18 cellular contexts compared by ENCODE assay signal in the genomic region with DNA sequence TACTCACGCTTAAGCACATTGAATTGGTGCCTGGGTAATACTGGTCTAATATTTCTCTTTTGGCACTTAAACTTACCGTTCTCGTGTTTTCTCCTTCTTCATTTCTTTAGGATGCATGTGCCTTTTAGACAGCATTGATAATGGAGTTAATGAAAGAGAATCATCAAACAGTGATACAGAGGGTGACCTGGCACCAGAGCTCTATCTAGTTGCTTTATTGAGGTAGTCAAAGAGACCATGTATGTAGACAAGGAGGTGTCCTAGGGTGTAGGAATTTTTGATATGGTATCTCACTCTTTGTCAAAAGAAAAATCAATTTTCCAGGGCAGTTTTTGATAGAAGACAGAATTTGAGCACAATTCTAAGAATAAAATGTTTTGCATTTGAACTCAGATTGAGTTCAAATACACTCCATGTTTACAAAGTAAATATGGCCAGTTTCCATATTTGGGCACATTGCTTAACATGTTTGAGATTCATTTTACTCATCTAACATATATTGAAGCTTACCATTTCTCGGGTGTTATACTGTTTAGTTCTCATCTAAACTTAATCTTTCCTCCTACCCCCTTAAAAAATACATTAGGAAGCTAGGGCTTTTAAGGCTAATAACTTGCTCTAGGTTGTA.
DNase-seq lines count a peak whose midpoint lies in the region; ATAC-seq, FAIRE-seq and TF ChIP-seq lines count a peak whose summit lies in the region.
"Had no signal": no experiment of that assay in that cellular context is flagged by ENCODE, and none has a peak within 500 bp of the region (broad histone marks: within the 10 kb centered on the region; RNA-seq: fewer than 3 reads in every experiment).

No MANE protein-coding gene starts in this region.

- no peak for ATAC-seq in A549
- ATAC-seq in WTC11, result no peak
- ATAC-seq in left lobe of liver, result peak; percentile 75
- ATAC-seq: GM12878 had no signal

- peak overlapping the region; percentile 32 for H3K27ac Mint-ChIP-seq in WTC11
- H3K27ac Mint-ChIP-seq in nephron progenitor cell, result peak overlapping the region; percentile 41
- H3K27ac Mint-ChIP-seq: CD4-positive, alpha-beta T cell; HFFc6 had no signal

- H3K4me3 ChIP-seq in A549, result no peak overlapping the region
- H3K4me3 ChIP-seq: BLaER1 treated with 17β-estradiol and CSF1 and Interleukin-3, amounts not matched to agents 10 nM and 100 nM; GM12878 had no signal

- H3K4me2 ChIP-seq in A549, result peak overlapping the region; percentile 49; the same call in 2 of the 3 replicates
- H3K4me2 ChIP-seq: BLaER1 treated with 17β-estradiol and CSF1 and Interleukin-3, amounts not matched to agents 10 nM and 100 nM had no signal

- FAIRE-seq in A549 (lab: Jason Lieb, UNC), result no peak
- FAIRE-seq: GM12878, H1 had no signal

- TF ChIP-seq EP300 in A549 (IDR thresholded peaks at IDR 0.05), result no peak

- CTCF ChIA-PET in A549 (lab: Yijun Ruan, JAX) (interaction anchor here (1.1 kb wide), 1 partner anchor 15 kb away, joined by 3 read pairs; no protein-coding TSS in a partner anchor), WTC11 (lab: Charles Lee) (no interaction called here)

- TF ChIP-seq POLR2A in A549 (IDR thresholded peaks at IDR 0.05; ENCODE audit: low read length), result no peak

- POLR2A ChIA-PET in A549 (lab: Yijun Ruan, JAX) (no interaction called here), WTC11 (lab: Charles Lee) (no interaction called here)

- no peaks in the 10 kb centered on the region for H3K27me3 Mint-ChIP-seq in WTC11 (ENCODE audit: low read depth)
- H3K27me3 Mint-ChIP-seq in nephron progenitor cell (ENCODE audit: low read depth, poor library complexity), result no peaks in the 10 kb centered on the region

- intact Hi-C loops in posterior vena cava (cut with DNase I), result no loop called here

- DNase-seq in A549 (ENCODE audit: low read depth in 1 of 2, low spot score in 1 of 2) (no peak), WTC11 (ENCODE audit: low spot score) (no peak), left lobe of liver (ENCODE audit: low spot score) (no peak), nephron progenitor cell (no peak), DMS53 (lab: John Stamatoyannopoulos, UW) (no peak), NCI-H1417 (lab: John Stamatoyannopoulos, UW) (no peak), posterior vena cava (ENCODE audit: low spot score) (no peak)
- DNase-seq: AML-193; Calu3; CD4-positive, alpha-beta T cell; DMS 273 treated with DMSO at 0.1 percent for 48 hours; DMS79; HCEC 1CT; HFFc6 had no signal

- no peak overlapping the region for H3K27ac ChIP-seq in A549
- H3K27ac ChIP-seq: 22Rv1; BLaER1 treated with 17β-estradiol and CSF1 and Interleukin-3, amounts not matched to agents 10 nM and 100 nM had no signal

- peaks cover 12% of the 10 kb centered on the region; the same call in 2 of the 3 replicates for H3K4me1 ChIP-seq in A549

- TF ChIP-seq CTCF in A549 (IDR thresholded peaks at IDR 0.05), result no peak
- TF ChIP-seq CTCF in WTC11 (IDR thresholded peaks at IDR 0.05), result no peak
- TF ChIP-seq CTCF in nephron progenitor cell (IDR thresholded peaks at IDR 0.05), result no peak

- TF ChIP-seq RAD21 in A549 (conservative IDR thresholded peaks at IDR 0.05 in 1 of 2, IDR thresholded peaks at IDR 0.05 in 1 of 2), result no peak

- H3K9me3 Mint-ChIP-seq in WTC11, result no peaks in the 10 kb centered on the region
- H3K9me3 Mint-ChIP-seq in nephron progenitor cell, result no peaks in the 10 kb centered on the region
- H3K9me3 Mint-ChIP-seq: CD4-positive, alpha-beta T cell; HFFc6 had no signal

- H3K4me3 Mint-ChIP-seq in WTC11 (no peak overlapping the region), nephron progenitor cell (no peak overlapping the region)
- H3K4me3 Mint-ChIP-seq: CD4-positive, alpha-beta T cell; HFFc6 had no signal

- H3K36me3 Mint-ChIP-seq in WTC11, result peaks cover 5% of the 10 kb centered on the region; the same call in 1 of the 2 replicates
- H3K36me3 Mint-ChIP-seq in nephron progenitor cell (ENCODE audit: low read depth), result peaks cover 39% of the 10 kb centered on the region

- peaks cover 70% of the 10 kb centered on the region for H3K4me1 Mint-ChIP-seq in WTC11
- peaks cover 54% of the 10 kb centered on the region for H3K4me1 Mint-ChIP-seq in nephron progenitor cell

- 78% methylated on average over 4 of the region's 4 CpGs for WGBS in A549 (ENCODE audit: missing lambda C conversion rate)

- H3K9me3 ChIP-seq in A549, result no peaks in the 10 kb centered on the region
- H3K9me3 ChIP-seq: BLaER1 treated with 17β-estradiol and CSF1 and Interleukin-3, amounts not matched to agents 10 nM and 100 nM had no signal

TF ChIP-seq in A549, 52 proteins besides CTCF, POLR2A, EP300 and RAD21:
- TF ChIP-seq HEYL (CRISPR knock-in tag; IDR thresholded peaks at IDR 0.05) (no peak), EHMT2 (IDR thresholded peaks at IDR 0.05; ENCODE audit: low read depth) (no peak)

TF ChIP-seq in WTC11, 78 proteins besides CTCF, POLR2A, EP300 and RAD21:
- TF ChIP-seq, protein P1, sequence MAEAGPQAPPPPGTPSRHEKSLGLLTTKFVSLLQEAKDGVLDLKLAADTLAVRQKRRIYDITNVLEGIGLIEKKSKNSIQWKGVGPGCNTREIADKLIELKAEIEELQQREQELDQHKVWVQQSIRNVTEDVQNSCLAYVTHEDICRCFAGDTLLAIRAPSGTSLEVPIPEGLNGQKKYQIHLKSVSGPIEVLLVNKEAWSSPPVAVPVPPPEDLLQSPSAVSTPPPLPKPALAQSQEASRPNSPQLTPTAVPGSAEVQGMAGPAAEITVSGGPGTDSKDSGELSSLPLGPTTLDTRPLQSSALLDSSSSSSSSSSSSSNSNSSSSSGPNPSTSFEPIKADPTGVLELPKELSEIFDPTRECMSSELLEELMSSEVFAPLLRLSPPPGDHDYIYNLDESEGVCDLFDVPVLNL (CRISPR knock-in tag; IDR thresholded peaks at IDR 0.05; ENCODE audit: borderline replicate concordance, low read depth), result no peak
- no peak for TF ChIP-seq IRF2 (CRISPR knock-in tag; IDR thresholded peaks at IDR 0.05; ENCODE audit: borderline replicate concordance, low read depth)
- TF ChIP-seq GRHL2 (CRISPR knock-in tag; IDR thresholded peaks at IDR 0.05; ENCODE audit: insufficient replicate concordance, severe bottlenecking), result no peak
- no peak for TF ChIP-seq ZNF671 (CRISPR knock-in tag; IDR thresholded peaks at IDR 0.05)
- TF ChIP-seq ESRRA (CRISPR knock-in tag; IDR thresholded peaks at IDR 0.05; ENCODE audit: borderline replicate concordance), result no peak
- TF ChIP-seq, protein P2, sequence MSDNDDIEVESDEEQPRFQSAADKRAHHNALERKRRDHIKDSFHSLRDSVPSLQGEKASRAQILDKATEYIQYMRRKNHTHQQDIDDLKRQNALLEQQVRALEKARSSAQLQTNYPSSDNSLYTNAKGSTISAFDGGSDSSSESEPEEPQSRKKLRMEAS (CRISPR knock-in tag; IDR thresholded peaks at IDR 0.05), result no peak
- TF ChIP-seq ZNF396 (CRISPR knock-in tag; IDR thresholded peaks at IDR 0.05; ENCODE audit: borderline replicate concordance), result no peak
TF ChIP-seq in WTC11: peak in this region for 0.
